In the genomic region with DNA sequence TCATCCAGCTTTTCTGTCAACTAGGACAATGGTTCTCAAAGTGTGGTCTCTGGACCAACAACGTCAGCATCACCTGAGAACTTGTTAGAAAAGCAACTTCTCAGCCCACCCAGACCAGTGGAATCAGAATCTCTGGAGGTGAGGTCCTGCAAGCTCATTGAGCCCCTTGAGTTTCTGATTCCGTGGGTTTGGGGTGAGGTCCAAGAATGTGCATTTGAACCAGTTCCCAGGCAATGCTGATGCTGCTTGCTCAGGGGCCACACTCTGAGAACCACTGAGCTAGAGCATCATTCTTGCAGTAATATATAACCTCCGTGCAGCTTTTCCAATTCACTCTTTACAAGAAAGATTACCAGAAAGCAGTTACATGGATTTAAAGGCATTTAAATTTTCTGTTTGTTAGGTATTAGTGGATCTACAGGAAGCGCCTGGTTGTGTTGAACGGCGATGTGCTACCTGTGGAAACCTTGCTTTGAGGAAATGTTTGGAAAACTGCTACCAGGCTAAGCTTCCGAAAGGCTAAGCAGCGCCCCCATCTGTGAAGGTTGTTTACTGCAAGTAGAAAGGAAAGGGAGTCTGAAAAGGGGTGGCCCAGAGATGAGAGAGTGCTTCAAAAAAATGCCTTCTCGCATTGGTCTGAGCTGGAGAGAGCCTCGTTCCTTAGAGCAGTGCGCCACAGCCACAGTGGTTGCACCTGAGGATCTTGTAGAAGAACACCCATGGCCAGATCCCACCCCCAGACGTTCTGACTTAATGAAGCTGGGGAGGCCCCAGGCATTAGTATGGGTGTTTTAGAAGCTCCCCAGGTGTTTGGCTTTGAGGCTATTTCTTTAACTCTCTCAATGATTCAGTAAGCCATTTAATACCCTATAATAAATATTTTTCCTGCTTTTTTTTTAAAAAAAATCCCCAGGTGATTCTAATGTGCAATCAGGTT, we compare ENCODE assay signal across 1 cellular context.
TF ChIP-seq lines count a peak whose summit lies in the region.

No MANE protein-coding gene starts in this region.

TF ChIP-seq in GM23338, 12 proteins besides CTCF, POLR2A, EP300 and RAD21 (continued from another document):
- TF ChIP-seq, protein P1, sequence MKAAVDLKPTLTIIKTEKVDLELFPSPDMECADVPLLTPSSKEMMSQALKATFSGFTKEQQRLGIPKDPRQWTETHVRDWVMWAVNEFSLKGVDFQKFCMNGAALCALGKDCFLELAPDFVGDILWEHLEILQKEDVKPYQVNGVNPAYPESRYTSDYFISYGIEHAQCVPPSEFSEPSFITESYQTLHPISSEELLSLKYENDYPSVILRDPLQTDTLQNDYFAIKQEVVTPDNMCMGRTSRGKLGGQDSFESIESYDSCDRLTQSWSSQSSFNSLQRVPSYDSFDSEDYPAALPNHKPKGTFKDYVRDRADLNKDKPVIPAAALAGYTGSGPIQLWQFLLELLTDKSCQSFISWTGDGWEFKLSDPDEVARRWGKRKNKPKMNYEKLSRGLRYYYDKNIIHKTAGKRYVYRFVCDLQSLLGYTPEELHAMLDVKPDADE (IDR thresholded peaks at IDR 0.05) = no peak
- TF ChIP-seq EZH2 (IDR thresholded peaks at IDR 0.05; ENCODE audit: low read depth, unreplicated experiment) (no peak), NANOG (IDR thresholded peaks at IDR 0.05; ENCODE audit: borderline replicate concordance) (no peak)
